1 cellular context compared by ENCODE assay signal in genomic region chr11:69416746-69417145, GRCh38.
TF ChIP-seq lines count a peak whose summit lies in the region.

No MANE protein-coding gene starts in this region.

TF ChIP-seq in IMR-90, 13 proteins besides CTCF, POLR2A, EP300 and RAD21:
- TF ChIP-seq, protein P1, sequence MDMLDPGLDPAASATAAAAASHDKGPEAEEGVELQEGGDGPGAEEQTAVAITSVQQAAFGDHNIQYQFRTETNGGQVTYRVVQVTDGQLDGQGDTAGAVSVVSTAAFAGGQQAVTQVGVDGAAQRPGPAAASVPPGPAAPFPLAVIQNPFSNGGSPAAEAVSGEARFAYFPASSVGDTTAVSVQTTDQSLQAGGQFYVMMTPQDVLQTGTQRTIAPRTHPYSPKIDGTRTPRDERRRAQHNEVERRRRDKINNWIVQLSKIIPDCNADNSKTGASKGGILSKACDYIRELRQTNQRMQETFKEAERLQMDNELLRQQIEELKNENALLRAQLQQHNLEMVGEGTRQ (IDR thresholded peaks at IDR 0.05; ENCODE audit: low read depth, low read length), result no peak
- TF ChIP-seq NFE2L2 (IDR thresholded peaks at IDR 0.05; ENCODE audit: low read depth, low read length) (no peak), MAZ (IDR thresholded peaks at IDR 0.05; ENCODE audit: borderline replicate concordance, low read depth, low read length) (no peak), RFX5 (IDR thresholded peaks at IDR 0.05; ENCODE audit: low read depth, low read length) (no peak), BHLHE40 (IDR thresholded peaks at IDR 0.05; ENCODE audit: low read depth, low read length) (no peak), SMC3 (IDR thresholded peaks at IDR 0.05; ENCODE audit: low read depth, low read length) (no peak), MXI1 (IDR thresholded peaks at IDR 0.05; ENCODE audit: borderline replicate concordance, low read depth, low read length) (no peak), FOS (IDR thresholded peaks at IDR 0.05; ENCODE audit: low read depth, low read length) (no peak), CEBPB (IDR thresholded peaks at IDR 0.05; ENCODE audit: low read depth, low read length) (no peak), MAFK (IDR thresholded peaks at IDR 0.05; ENCODE audit: low read depth, low read length) (no peak), CHD1 (IDR thresholded peaks at IDR 0.05; ENCODE audit: low read depth, low read length) (no peak), RCOR1 (IDR thresholded peaks at IDR 0.05; ENCODE audit: insufficient replicate concordance, low read length) (no peak)
- TF ChIP-seq, protein P2, sequence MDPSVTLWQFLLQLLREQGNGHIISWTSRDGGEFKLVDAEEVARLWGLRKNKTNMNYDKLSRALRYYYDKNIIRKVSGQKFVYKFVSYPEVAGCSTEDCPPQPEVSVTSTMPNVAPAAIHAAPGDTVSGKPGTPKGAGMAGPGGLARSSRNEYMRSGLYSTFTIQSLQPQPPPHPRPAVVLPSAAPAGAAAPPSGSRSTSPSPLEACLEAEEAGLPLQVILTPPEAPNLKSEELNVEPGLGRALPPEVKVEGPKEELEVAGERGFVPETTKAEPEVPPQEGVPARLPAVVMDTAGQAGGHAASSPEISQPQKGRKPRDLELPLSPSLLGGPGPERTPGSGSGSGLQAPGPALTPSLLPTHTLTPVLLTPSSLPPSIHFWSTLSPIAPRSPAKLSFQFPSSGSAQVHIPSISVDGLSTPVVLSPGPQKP (IDR thresholded peaks at IDR 0.05; ENCODE audit: borderline replicate concordance, low read depth, low read length), result no peak
